13 cellular contexts compared by ENCODE assay signal in genomic region chr2:171069286-171069956, GRCh38.
"Had no signal": no experiment of that assay in that cellular context is flagged by ENCODE, and none has a peak within 500 bp of the region (broad histone marks: within the 10 kb centered on the region; RNA-seq: fewer than 3 reads in every experiment).

No MANE protein-coding gene starts in this region.

- H3K4me3 Mint-ChIP-seq: naive thymus-derived CD4-positive, alpha-beta T cell; T-cell had no signal

- H3K9me3 Mint-ChIP-seq: T-cell had no signal

- H3K27me3 Mint-ChIP-seq: naive thymus-derived CD4-positive, alpha-beta T cell; T-cell had no signal

- H3K27ac Mint-ChIP-seq: T-cell had no signal

- DNase-seq: activated effector memory CD4-positive, alpha-beta T cell treated with Interleukin-2 at 50 U/mL for 16 hours; activated naive CD4-positive, alpha-beta T cell treated with anti-CD3 and anti-CD28 coated beads, Interleukin-2, amount 50 U/mL, for 16 hours; activated T-cell treated with anti-CD3 and anti-CD28 coated beads, Interleukin-2, amount 50 U/mL, for 1 hour; adrenal gland; kidney; left lung; mucosa of descending colon; naive thymus-derived CD4-positive, alpha-beta T cell; pancreas; stimulated activated CD4-positive, alpha-beta T cell treated with anti-CD3 and anti-CD28 coated beads, Interleukin-12 subunit alpha, Interleukin-12 subunit beta, amount 100 ng/mL, for 4 hours; stimulated activated CD4-positive, alpha-beta T cell treated with anti-CD3 and anti-CD28 coated beads, Interleukin-2, amount 100 ng/mL, for 24 hours; T-cell; T-helper 9 cell had no signal

- ATAC-seq: left lung; mucosa of descending colon; naive thymus-derived CD4-positive, alpha-beta T cell; pancreas; T-cell had no signal
